34 cellular contexts compared by ENCODE assay signal in genomic region chr3:127161236-127161635, GRCh38. TPM values are rescaled to one million over a fixed set of nuclear protein-coding genes. Genes with fewer than 3 reads are reported as not detected.
"Had no signal": no experiment of that assay in that cellular context is flagged by ENCODE, and none has a peak within 500 bp of the region (broad histone marks: within the 10 kb centered on the region; RNA-seq: fewer than 3 reads in every experiment).

No MANE protein-coding gene starts in this region.

- H3K27me3 Mint-ChIP-seq: activated CD4-positive, alpha-beta T cell treated with anti-CD3 and anti-CD28 coated beads, Interleukin-2, amount 10 ng/mL, durations not matched to agents 7 days and 5 days; activated CD8-positive, alpha-beta memory T cell treated with anti-CD3 and anti-CD28 coated beads, Interleukin-2, amount 10 ng/mL, durations not matched to agents 7 days and 5 days; activated naive CD4-positive, alpha-beta T cell treated with anti-CD3 and anti-CD28 coated beads, Interleukin-2, amount 10 ng/mL, durations not matched to agents 7 days and 5 days; activated naive CD8-positive, alpha-beta T cell treated with anti-CD3 and anti-CD28 coated beads, Interleukin-2, amount 10 ng/mL, durations not matched to agents 7 days and 5 days had no signal

- H3K27ac Mint-ChIP-seq: activated CD4-positive, alpha-beta T cell treated with anti-CD3 and anti-CD28 coated beads, Interleukin-2, amount 10 ng/mL, durations not matched to agents 7 days and 5 days; activated CD8-positive, alpha-beta memory T cell treated with anti-CD3 and anti-CD28 coated beads, Interleukin-2, amount 10 ng/mL, durations not matched to agents 7 days and 5 days; activated CD8-positive, alpha-beta T cell treated with anti-CD3 and anti-CD28 coated beads, Interleukin-2, amount 10 ng/mL, durations not matched to agents 7 days and 5 days; activated naive CD4-positive, alpha-beta T cell treated with anti-CD3 and anti-CD28 coated beads, Interleukin-2, amount 10 ng/mL, durations not matched to agents 7 days and 5 days; activated naive CD4-positive, alpha-beta T cell treated with anti-CD3 and anti-CD28 coated beads, Interleukin-2, amount 50 U/mL, for 72 hours; activated naive CD8-positive, alpha-beta T cell treated with anti-CD3 and anti-CD28 coated beads, Interleukin-2, amount 10 ng/mL, durations not matched to agents 7 days and 5 days; activated T-helper 17 cell treated with anti-CD3 and anti-CD28 coated beads, Interleukin-2, amount 50 U/mL, for 72 hours; brain; effector memory CD8-positive, alpha-beta T cell; WTC11 had no signal

- H3K9me3 Mint-ChIP-seq: activated CD4-positive, alpha-beta T cell treated with anti-CD3 and anti-CD28 coated beads, Interleukin-2, amount 10 ng/mL, durations not matched to agents 7 days and 5 days; activated naive CD4-positive, alpha-beta T cell treated with anti-CD3 and anti-CD28 coated beads, Interleukin-2, amount 10 ng/mL, durations not matched to agents 7 days and 5 days; activated naive CD4-positive, alpha-beta T cell treated with anti-CD3 and anti-CD28 coated beads, Interleukin-2, amount 50 U/mL, for 72 hours; activated naive CD8-positive, alpha-beta T cell treated with anti-CD3 and anti-CD28 coated beads, Interleukin-2, amount 10 ng/mL, durations not matched to agents 7 days and 5 days; activated T-cell treated with anti-CD3 and anti-CD28 coated beads, Interleukin-2, amount 50 U/mL, for 4 hours; activated T-helper 17 cell treated with anti-CD3 and anti-CD28 coated beads, Interleukin-2, amount 50 U/mL, for 72 hours; central memory CD8-positive, alpha-beta T cell; effector memory CD8-positive, alpha-beta T cell; WTC11 had no signal

- ATAC-seq: activated CD8-positive, alpha-beta memory T cell treated with anti-CD3 and anti-CD28 coated beads, Interleukin-2, amount 10 ng/mL, durations not matched to agents 7 days and 5 days; activated CD8-positive, alpha-beta T cell treated with anti-CD3 and anti-CD28 coated beads, Interleukin-2, amount 10 ng/mL, durations not matched to agents 7 days and 5 days; activated naive CD4-positive, alpha-beta T cell treated with anti-CD3 and anti-CD28 coated beads, Interleukin-2, amount 50 U/mL, for 72 hours; activated T-cell treated with anti-CD3 and anti-CD28 coated beads, Interleukin-2, amount 50 U/mL, for 4 hours; activated T-helper 17 cell treated with anti-CD3 and anti-CD28 coated beads, Interleukin-2, amount 50 U/mL, for 72 hours; effector memory CD8-positive, alpha-beta T cell; foreskin keratinocyte; gastrocnemius medialis; heart left ventricle; WTC11 had no signal

- DNase-seq: activated CD4-positive, alpha-beta T cell treated with anti-CD3 and anti-CD28 coated beads for 1 hour; activated CD4-positive, alpha-beta T cell treated with anti-CD3 and anti-CD28 coated beads for 4 hours; activated CD4-positive, alpha-beta T cell treated with anti-CD3 and anti-CD28 coated beads, Interleukin-2, amount 10 ng/mL, durations not matched to agents 7 days and 5 days; activated CD4-positive, alpha-beta T cell treated with anti-CD3 and anti-CD28 coated beads, Interleukin-2, amount 50 U/mL, for 4 hours; activated CD8-positive, alpha-beta memory T cell treated with anti-CD3 and anti-CD28 coated beads, Interleukin-2, amount 10 ng/mL, durations not matched to agents 7 days and 5 days; activated CD8-positive, alpha-beta memory T cell treated with anti-CD3 and anti-CD28 coated beads, Interleukin-2, amount 50 U/mL, for 4 hours; activated CD8-positive, alpha-beta T cell treated with anti-CD3 and anti-CD28 coated beads, Interleukin-2, amount 10 ng/mL, durations not matched to agents 7 days and 5 days; activated gamma-delta T cell; activated naive CD4-positive, alpha-beta T cell; activated naive CD4-positive, alpha-beta T cell treated with anti-CD3 and anti-CD28 coated beads, Interleukin-2, amount 10 ng/mL, durations not matched to agents 7 days and 5 days; activated naive CD8-positive, alpha-beta T cell treated with anti-CD3 and anti-CD28 coated beads, Interleukin-2, amount 10 ng/mL, durations not matched to agents 7 days and 5 days; activated T-cell treated with anti-CD3 and anti-CD28 coated beads, Interleukin-2, amount 50 U/mL, for 4 hours; cortex of kidney; dermis blood vessel endothelial cell; effector CD4-positive, alpha-beta T cell; effector memory CD8-positive, alpha-beta T cell; erythroblast; foreskin keratinocyte; gastrocnemius medialis; glutamatergic neuron; T-helper 2 cell had no signal

- H3K4me3 Mint-ChIP-seq: activated CD4-positive, alpha-beta T cell treated with anti-CD3 and anti-CD28 coated beads, Interleukin-2, amount 10 ng/mL, durations not matched to agents 7 days and 5 days; activated CD8-positive, alpha-beta memory T cell treated with anti-CD3 and anti-CD28 coated beads, Interleukin-2, amount 10 ng/mL, durations not matched to agents 7 days and 5 days; activated CD8-positive, alpha-beta T cell treated with anti-CD3 and anti-CD28 coated beads, Interleukin-2, amount 10 ng/mL, durations not matched to agents 7 days and 5 days; activated naive CD4-positive, alpha-beta T cell treated with anti-CD3 and anti-CD28 coated beads, Interleukin-2, amount 10 ng/mL, durations not matched to agents 7 days and 5 days; activated naive CD8-positive, alpha-beta T cell treated with anti-CD3 and anti-CD28 coated beads, Interleukin-2, amount 10 ng/mL, durations not matched to agents 7 days and 5 days; activated T-cell treated with anti-CD3 and anti-CD28 coated beads, Interleukin-2, amount 50 U/mL, for 4 hours; activated T-helper 17 cell treated with anti-CD3 and anti-CD28 coated beads, Interleukin-2, amount 50 U/mL, for 72 hours; brain; central memory CD8-positive, alpha-beta T cell; effector memory CD8-positive, alpha-beta T cell; WTC11 had no signal

- H3K4me1 Mint-ChIP-seq: activated CD4-positive, alpha-beta T cell treated with anti-CD3 and anti-CD28 coated beads, Interleukin-2, amount 10 ng/mL, durations not matched to agents 7 days and 5 days; activated CD8-positive, alpha-beta memory T cell treated with anti-CD3 and anti-CD28 coated beads, Interleukin-2, amount 10 ng/mL, durations not matched to agents 7 days and 5 days; activated naive CD4-positive, alpha-beta T cell treated with anti-CD3 and anti-CD28 coated beads, Interleukin-2, amount 10 ng/mL, durations not matched to agents 7 days and 5 days; activated naive CD8-positive, alpha-beta T cell treated with anti-CD3 and anti-CD28 coated beads, Interleukin-2, amount 10 ng/mL, durations not matched to agents 7 days and 5 days; activated T-helper 17 cell treated with anti-CD3 and anti-CD28 coated beads, Interleukin-2, amount 50 U/mL, for 72 hours; central memory CD8-positive, alpha-beta T cell had no signal

- H3K36me3 Mint-ChIP-seq: activated CD8-positive, alpha-beta memory T cell treated with anti-CD3 and anti-CD28 coated beads, Interleukin-2, amount 10 ng/mL, durations not matched to agents 7 days and 5 days; activated naive CD4-positive, alpha-beta T cell treated with anti-CD3 and anti-CD28 coated beads, Interleukin-2, amount 10 ng/mL, durations not matched to agents 7 days and 5 days; activated naive CD4-positive, alpha-beta T cell treated with anti-CD3 and anti-CD28 coated beads, Interleukin-2, amount 50 U/mL, for 72 hours; activated naive CD8-positive, alpha-beta T cell treated with anti-CD3 and anti-CD28 coated beads, Interleukin-2, amount 10 ng/mL, durations not matched to agents 7 days and 5 days; brain; WTC11 had no signal

RNA-seq across cellular contexts. Expression of gene PRR23E, which starts 31.7 kb away (rescaled TPM):
- total RNA-seq: activated CD4-positive, alpha-beta T cell treated with anti-CD3 and anti-CD28 coated beads, Interleukin-2, amount 10 ng/mL, durations not matched to agents 7 days and 5 days; activated CD8-positive, alpha-beta memory T cell treated with anti-CD3 and anti-CD28 coated beads for 36 hours; activated CD8-positive, alpha-beta memory T cell treated with anti-CD3 and anti-CD28 coated beads, Interleukin-2, amount 10 ng/mL, durations not matched to agents 7 days and 5 days; activated CD8-positive, alpha-beta T cell treated with anti-CD3 and anti-CD28 coated beads, Interleukin-2, amount 10 ng/mL, durations not matched to agents 7 days and 5 days; activated naive CD4-positive, alpha-beta T cell treated with anti-CD3 and anti-CD28 coated beads, Interleukin-2, amount 50 U/mL, for 72 hours; activated naive CD8-positive, alpha-beta T cell treated with anti-CD3 and anti-CD28 coated beads, Interleukin-2, amount 10 ng/mL, durations not matched to agents 7 days and 5 days; activated T-cell treated with anti-CD3 and anti-CD28 coated beads, Interleukin-2, amount 50 U/mL, for 4 hours; activated T-helper 17 cell treated with anti-CD3 and anti-CD28 coated beads, Interleukin-2, amount 50 U/mL, for 72 hours; ascending aorta; breast epithelium; cardiac muscle cell; cerebellum; dermis blood vessel endothelial cell; esophagus muscularis mucosa; foreskin keratinocyte; gastrocnemius medialis; heart left ventricle; T-helper 1 cell treated with Interleukin-12 subunit alpha and Interleukin-12 subunit beta and Interleukin-4 antibody, amounts not matched to agents 30 ng/mL and 1 ng/mL, for 36 hours; WTC11 had no signal
